Comparison of ENCODE assay signal across 12 cellular contexts in genomic region chr9:137582286-137582860, GRCh38.
DNase-seq lines count a peak whose midpoint lies in the region; ATAC-seq and TF ChIP-seq lines count a peak whose summit lies in the region.
"Had no signal": no experiment of that assay in that cellular context is flagged by ENCODE, and none has a peak within 500 bp of the region (broad histone marks: within the 10 kb centered on the region; RNA-seq: fewer than 3 reads in every experiment).

No MANE protein-coding gene starts in this region.

- peak; percentile 13 for TF ChIP-seq CTCF in fibroblast of pulmonary artery (IDR thresholded peaks at IDR 0.05; ENCODE audit: low read length, missing control alignments)

- ATAC-seq in HG02852 (IDR thresholded peaks at IDR 0.05; ENCODE audit: unreplicated experiment) (no peak), HG02884 (IDR thresholded peaks at IDR 0.05; ENCODE audit: unreplicated experiment) (no peak), HG03196 (IDR thresholded peaks at IDR 0.05; ENCODE audit: unreplicated experiment) (no peak)
- ATAC-seq: natural killer cell treated with Interleukin-12 subunit alpha and Interleukin-12 subunit beta and Interleukin-15 and Interleukin-18, amount 100 ng/mL, for 72 hours had no signal

- H3K4me3 ChIP-seq in fibroblast of pulmonary artery (replicated peaks; ENCODE audit: low read depth, low read length): no peak overlapping the region
- H3K4me3 ChIP-seq: esophagus muscularis mucosa had no signal

- DNase-seq in stimulated activated CD4-positive, alpha-beta T cell treated with anti-CD3 and anti-CD28 coated beads, Interleukin-15, amount 100 ng/mL, for 24 hours: peak; percentile 32
- DNase-seq in stimulated activated CD4-positive, alpha-beta T cell treated with anti-CD3 and anti-CD28 coated beads, Interleukin-4, amount 100 ng/mL, for 24 hours: no peak
- DNase-seq in OCI-M1 (lab: John Stamatoyannopoulos, UW) (peak; percentile 23), fibroblast of pulmonary artery (ENCODE audit: low read depth) (peak; percentile 24), NCI-H2227 (lab: John Stamatoyannopoulos, UW; ENCODE audit: unreplicated experiment) (no peak)
- DNase-seq: DMS153, SHP77 had no signal

Comparison
In these comparisons a context has a peak if more than half of its experiments do, and no peak if none do; other contexts are left out.
1. DNase-seq: peak in stimulated activated CD4-positive, alpha-beta T cell treated with anti-CD3 and anti-CD28 coated beads, Interleukin-15, amount 100 ng/mL, for 24 hours (single experiment), OCI-M1 (single experiment) and fibroblast of pulmonary artery (single experiment); none in stimulated activated CD4-positive, alpha-beta T cell treated with anti-CD3 and anti-CD28 coated beads, Interleukin-4, amount 100 ng/mL, for 24 hours (single experiment) and NCI-H2227 (single experiment).